34 cellular contexts compared by ENCODE assay signal in genomic region chr6:63533026-63533425, GRCh38.
"Had no signal": no experiment of that assay in that cellular context is flagged by ENCODE, and none has a peak within 500 bp of the region (broad histone marks: within the 10 kb centered on the region; RNA-seq: fewer than 3 reads in every experiment).

No MANE protein-coding gene starts in this region.

- H3K4me3 ChIP-seq: adrenal gland, ascending aorta, body of pancreas, breast epithelium, cardiac muscle cell had no signal

- H3K9me3 ChIP-seq: adrenal gland, ascending aorta, body of pancreas, breast epithelium had no signal

- H3K4me1 ChIP-seq: ascending aorta, breast epithelium had no signal

- FAIRE-seq: astrocyte, bronchial epithelial cell had no signal

- DNase-seq: activated effector memory CD4-positive, alpha-beta T cell treated with anti-CD3 and anti-CD28 coated beads, Interleukin-2, amount 50 U/mL, for 16 hours; activated effector memory CD4-positive, alpha-beta T cell treated with Interleukin-2 at 50 U/mL for 16 hours; activated gamma-delta T cell; activated gamma-delta T cell treated with Interleukin-2 at 50 U/mL for 16 hours; activated naive CD4-positive, alpha-beta T cell; activated naive CD4-positive, alpha-beta T cell treated with anti-CD3 and anti-CD28 coated beads for 36 hours; activated naive CD4-positive, alpha-beta T cell treated with anti-CD3 and anti-CD28 coated beads, Interleukin-2, amount 10 ng/mL, durations not matched to agents 7 days and 5 days; activated naive CD4-positive, alpha-beta T cell treated with anti-CD3 and anti-CD28 coated beads, Interleukin-2, amount 50 U/mL, for 16 hours; activated naive CD4-positive, alpha-beta T cell treated with Interleukin-2 at 50 U/mL for 16 hours; activated naive CD8-positive, alpha-beta T cell treated with anti-CD3 and anti-CD28 coated beads for 36 hours; activated naive CD8-positive, alpha-beta T cell treated with anti-CD3 and anti-CD28 coated beads, Interleukin-2, amount 10 ng/mL, durations not matched to agents 7 days and 5 days; activated naive CD8-positive, alpha-beta T cell treated with anti-CD3 and anti-CD28 coated beads, Interleukin-2, amount 50 U/mL, for 24 hours; activated T-cell treated with anti-CD3 and anti-CD28 coated beads, Interleukin-2, amount 50 U/mL, for 1 hour; activated T-cell treated with anti-CD3 and anti-CD28 coated beads, Interleukin-2, amount 50 U/mL, for 24 hours; activated T-cell treated with anti-CD3 and anti-CD28 coated beads, Interleukin-2, amount 50 U/mL, for 4 hours; activated T-cell treated with anti-CD3 and anti-CD28 coated beads, Interleukin-2, amount 50 U/mL, for 48 hours; activated T-cell treated with anti-CD3 and anti-CD28 coated beads, Interleukin-2, amount 50 U/mL, for 72 hours; adrenal gland; amniotic stem cell; amygdala; anterior cingulate cortex; aorta; body of pancreas; brain microvascular endothelial cell; caudate nucleus; central memory CD4-positive, alpha-beta T cell; cerebellar nuclear complex had no signal

- ATAC-seq: activated naive CD4-positive, alpha-beta T cell treated with anti-CD3 and anti-CD28 coated beads, Interleukin-2, amount 50 U/mL, for 72 hours; activated naive CD8-positive, alpha-beta T cell treated with anti-CD3 and anti-CD28 coated beads, Interleukin-2, amount 50 U/mL, for 24 hours; activated T-cell treated with anti-CD3 and anti-CD28 coated beads, Interleukin-2, amount 50 U/mL, for 4 hours; activated T-cell treated with anti-CD3 and anti-CD28 coated beads, Interleukin-2, amount 50 U/mL, for 72 hours; activated T-helper 17 cell treated with anti-CD3 and anti-CD28 coated beads, Interleukin-2, amount 50 U/mL, for 72 hours; body of pancreas had no signal

- H3K27ac ChIP-seq: adrenal gland, ascending aorta, body of pancreas, brain microvascular endothelial cell, breast epithelium, cardiac muscle cell had no signal

- H3K36me3 ChIP-seq: adrenal gland, ascending aorta, brain microvascular endothelial cell, breast epithelium, cardiac muscle cell had no signal

- H3K27me3 ChIP-seq: adrenal gland, ascending aorta, body of pancreas, brain microvascular endothelial cell, breast epithelium had no signal
